11 cellular contexts compared by ENCODE assay signal in genomic region chr1:233957691-233958090, GRCh38. TPM values are rescaled to one million over a fixed set of nuclear protein-coding genes. Genes with fewer than 3 reads are reported as not detected.
"Had no signal": no experiment of that assay in that cellular context is flagged by ENCODE, and none has a peak within 500 bp of the region (broad histone marks: within the 10 kb centered on the region; RNA-seq: fewer than 3 reads in every experiment).

No MANE protein-coding gene starts in this region.

- H3K4me3 Mint-ChIP-seq: H9, HFFc6 had no signal

- H2AFZ ChIP-seq: GM23248 had no signal

- H3K4me3 ChIP-seq: GM23248, HAP-1 had no signal

- H3K36me3 ChIP-seq: HAP-1 had no signal

- H3K4me1 ChIP-seq: HAP-1 had no signal

- FAIRE-seq: H1, H54 had no signal

- H3K9ac ChIP-seq: GM23248 had no signal

- H3K9me3 ChIP-seq: HAP-1 had no signal

- ATAC-seq: HCT116 had no signal

- H3K27ac Mint-ChIP-seq: H9, HFFc6 had no signal

- DNase-seq: GM23248, GOT3, H7, H9, HCEC 1CT, HFFc6 had no signal

- H3K27ac ChIP-seq: GM23248 had no signal

RNA-seq across cellular contexts. Expression of gene SLC35F3, which starts 53.2 kb away (rescaled TPM):
- total RNA-seq: H4 had no signal
